23 cellular contexts compared by ENCODE assay signal in genomic region chr10:90780488-90780887, GRCh38.
A peak's percentile ranks its signal among the peaks of the same experiment; 100 is the strongest.
DNase-seq lines count a peak whose midpoint lies in the region; ATAC-seq, FAIRE-seq and TF ChIP-seq lines count a peak whose summit lies in the region.
"Had no signal": no experiment of that assay in that cellular context is flagged by ENCODE, and none has a peak within 500 bp of the region (broad histone marks: within the 10 kb centered on the region; RNA-seq: fewer than 3 reads in every experiment).

No MANE protein-coding gene starts in this region.

- H3K36me3 ChIP-seq in liver (ENCODE audit: control insufficient read depth in 4 of 4, insufficient read depth in 3 of 4, low read depth in 1 of 4, low read length in 3 of 4): no peaks in the 10 kb centered on the region
- no peaks in the 10 kb centered on the region for H3K36me3 ChIP-seq in HepG2 (replicated peaks in 1 of 2; ENCODE audit: control insufficient read depth in 1 of 2, insufficient read depth in 2 of 2, low read length in 2 of 2)
- no peaks in the 10 kb centered on the region for H3K36me3 ChIP-seq in Peyer's patch
- H3K36me3 ChIP-seq: BLaER1 treated with 17β-estradiol and CSF1 and Interleukin-3, amounts not matched to agents 10 nM and 100 nM had no signal

- H3K79me2 ChIP-seq in HepG2 (ENCODE audit: insufficient read depth, low read length): no peaks in the 10 kb centered on the region

- no peak for ATAC-seq in HepG2
- peak; percentile 63 for ATAC-seq in left lobe of liver
- no peak for ATAC-seq in HG03342 (IDR thresholded peaks at IDR 0.05; ENCODE audit: unreplicated experiment)
- ATAC-seq: CD8-positive, alpha-beta T cell; GM12878 had no signal

- H3K27me3 ChIP-seq in liver (ENCODE audit: control insufficient read depth in 4 of 4, insufficient read depth in 4 of 4, low read length in 3 of 4): no peaks in the 10 kb centered on the region
- H3K27me3 ChIP-seq in HepG2 (ENCODE audit: control insufficient read depth in 1 of 2, insufficient read depth in 2 of 2, low read length in 2 of 2): peaks cover 0 to 1% of the 10 kb centered on the region in 2 experiments; a peak in 2 of 5 replicates
- no peaks in the 10 kb centered on the region for H3K27me3 ChIP-seq in Peyer's patch
- H3K27me3 ChIP-seq: BLaER1 treated with 17β-estradiol and CSF1 and Interleukin-3, amounts not matched to agents 10 nM and 100 nM had no signal

- intact Hi-C loops in HepG2 (cut with micrococcal nuclease; ENCODE audit: unreplicated experiment): no loop called here

- H3K9me3 ChIP-seq in liver (ENCODE audit: control insufficient read depth in 4 of 4, low read length in 3 of 4) (no peaks in the 10 kb centered on the region), HepG2 (ENCODE audit: low read length) (no peaks in the 10 kb centered on the region), Peyer's patch (no peaks in the 10 kb centered on the region)
- H3K9me3 ChIP-seq: A549; BLaER1 treated with 17β-estradiol and CSF1 and Interleukin-3, amounts not matched to agents 10 nM and 100 nM had no signal

- H3K4me2 ChIP-seq in HepG2 (ENCODE audit: low read depth, low read length): no peak overlapping the region
- H3K4me2 ChIP-seq: A549 had no signal

- FAIRE-seq in HepG2 (lab: Jason Lieb, UNC): no peak
- FAIRE-seq: A549, GM12878, GM12892, GM18507 had no signal

- WGBS in liver: 53% methylated on average over 4 of the region's 4 CpGs
- WGBS in HepG2 (ENCODE audit: low lambda C conversion rate): 19% methylated on average over 4 of the region's 4 CpGs

- TF ChIP-seq RAD21 in liver (IDR thresholded peaks at IDR 0.05) (no peak), HepG2 (CRISPR knock-in tag; IDR thresholded peaks at IDR 0.05) (no peak)

- CTCF ChIA-PET in HepG2 (lab: Yijun Ruan, JAX; ENCODE audit: low intra/inter-chr PET ratio, low total read pairs): no interaction called here

- POLR2A ChIA-PET in HepG2 (lab: Yijun Ruan, JAX): no interaction called here

- TF ChIP-seq POLR2A in HepG2 (IDR thresholded peaks at IDR 0.05; ENCODE audit: insufficient read depth in 1 of 2, low read depth in 2 of 2, low read length in 2 of 2) (no peak), Peyer's patch (IDR thresholded peaks at IDR 0.05) (no peak)

- peaks cover 0 to 3% (median 0%) of the 10 kb centered on the region in 4 donors for H3K4me1 ChIP-seq in liver (ENCODE audit: control insufficient read depth in 4 of 4, insufficient read depth in 4 of 4, low read length in 3 of 4)
- H3K4me1 ChIP-seq in HepG2 (ENCODE audit: insufficient read depth, low read length): no peaks in the 10 kb centered on the region
- no peaks in the 10 kb centered on the region for H3K4me1 ChIP-seq in Peyer's patch
- H3K4me1 ChIP-seq: A549 had no signal

- in situ Hi-C loops in HepG2 (cut with HindIII; ENCODE audit: extremely low pct_ligation_motif_present, low pct_unique_long_range_greater_than_20kb): no loop called here

- H2AFZ ChIP-seq in HepG2 (ENCODE audit: low read length): no peak overlapping the region

- H3K27ac ChIP-seq in liver (ENCODE audit: low read depth in 1 of 2, low read length in 2 of 2) (no peak overlapping the region), HepG2 (ENCODE audit: extremely low read length, insufficient read depth, low read length) (no peak overlapping the region), Peyer's patch (no peak overlapping the region)
- H3K27ac ChIP-seq: 22Rv1; A549; BLaER1 treated with 17β-estradiol and CSF1 and Interleukin-3, amounts not matched to agents 10 nM and 100 nM; C4-2B had no signal

- DNase-seq in HepG2 (ENCODE audit: low spot score) (no peak), left lobe of liver (ENCODE audit: low spot score) (no peak), Peyer's patch (no peak)
- DNase-seq: AML-193; CD4-positive, alpha-beta T cell; CD8-positive, alpha-beta T cell; COR-L47; DMS 273 treated with DMSO at 0.1 percent for 48 hours; DMS153; DMS53; DMS79; DND-41; EL; GDM1 had no signal

- TF ChIP-seq EP300 in HepG2 (IDR thresholded peaks at IDR 0.05; ENCODE audit: low read depth in 2 of 2, low read length in 2 of 2) (no peak), HepG2 (CRISPR knock-in tag; IDR thresholded peaks at IDR 0.05; ENCODE audit: borderline replicate concordance) (no peak)

- no peak overlapping the region for H3K4me3 ChIP-seq in liver (ENCODE audit: low read depth in 1 of 3, low read length in 3 of 3)
- no peak overlapping the region for H3K4me3 ChIP-seq in HepG2 (replicated peaks in 1 of 3; ENCODE audit: insufficient read depth in 1 of 3, low read depth in 2 of 3, low read length in 3 of 3)
- H3K4me3 ChIP-seq in Peyer's patch: no peak overlapping the region
- H3K4me3 ChIP-seq: A549; BLaER1 treated with 17β-estradiol and CSF1 and Interleukin-3, amounts not matched to agents 10 nM and 100 nM; GM12878 had no signal

- BruUV-seq in HepG2 (replicated peaks; lab: Mats Ljungman, UMichigan): no TSS peak

- TF ChIP-seq CTCF in liver (IDR thresholded peaks at IDR 0.05; ENCODE audit: low read depth, low read length, missing input control) (no peak), HepG2 (CRISPR knock-in tag; IDR thresholded peaks at IDR 0.05) (no peak), Peyer's patch (IDR thresholded peaks at IDR 0.05) (no peak)

- no peaks in the 10 kb centered on the region for H4K20me1 ChIP-seq in HepG2 (ENCODE audit: insufficient read depth, low read length)

- no peak overlapping the region for H3K9ac ChIP-seq in liver (ENCODE audit: low read depth in 1 of 2, low read length in 2 of 2)
- H3K9ac ChIP-seq in HepG2 (ENCODE audit: insufficient read depth, low read depth, low read length): no peak overlapping the region
- H3K9ac ChIP-seq: BLaER1 treated with 17β-estradiol and CSF1 and Interleukin-3, amounts not matched to agents 10 nM and 100 nM had no signal

TF ChIP-seq in liver, 16 proteins besides CTCF, POLR2A, EP300 and RAD21:
- TF ChIP-seq FOXA2 (IDR thresholded peaks at IDR 0.05) (no peak), GABPA (IDR thresholded peaks at IDR 0.05 in 1 of 2, conservative IDR thresholded peaks at IDR 0.05 in 1 of 2) (no peak), HNF4A (conservative IDR thresholded peaks at IDR 0.05) (peak; percentile 60 to 69)

TF ChIP-seq in HepG2, 621 proteins besides CTCF, POLR2A, EP300 and RAD21 (continues in another document):
- TF ChIP-seq ZNF275 (CRISPR knock-in tag; IDR thresholded peaks at IDR 0.05; ENCODE audit: borderline replicate concordance) (no peak), ZNF678 (CRISPR knock-in tag; IDR thresholded peaks at IDR 0.05) (no peak), IKZF1 (IDR thresholded peaks at IDR 0.05) (no peak), HNRNPH1 (optimal IDR thresholded peaks at IDR 0.05; ENCODE audit: low read depth, low read length) (no peak), ZNF629 (CRISPR knock-in tag; conservative IDR thresholded peaks at IDR 0.05) (no peak), MAZ (IDR thresholded peaks at IDR 0.05; ENCODE audit: borderline replicate concordance, low read depth, low read length) (no peak), MAZ (CRISPR knock-in tag; IDR thresholded peaks at IDR 0.05; ENCODE audit: low read depth) (no peak), CBX5 (CRISPR knock-in tag; IDR thresholded peaks at IDR 0.05; ENCODE audit: borderline replicate concordance) (no peak), ZNF609 (CRISPR knock-in tag; IDR thresholded peaks at IDR 0.05; ENCODE audit: borderline replicate concordance) (no peak), NFE2L1 (CRISPR knock-in tag; IDR thresholded peaks at IDR 0.05; ENCODE audit: borderline replicate concordance) (no peak), RCOR2 (CRISPR knock-in tag; IDR thresholded peaks at IDR 0.05) (no peak), ZNF766 (CRISPR knock-in tag; IDR thresholded peaks at IDR 0.05; ENCODE audit: borderline replicate concordance) (no peak), HNRNPLL (IDR thresholded peaks at IDR 0.05; ENCODE audit: low read depth, low read length, poor library complexity, severe bottlenecking) (no peak)
